Comparison of ENCODE assay signal across 1 cellular context in the genomic region with DNA sequence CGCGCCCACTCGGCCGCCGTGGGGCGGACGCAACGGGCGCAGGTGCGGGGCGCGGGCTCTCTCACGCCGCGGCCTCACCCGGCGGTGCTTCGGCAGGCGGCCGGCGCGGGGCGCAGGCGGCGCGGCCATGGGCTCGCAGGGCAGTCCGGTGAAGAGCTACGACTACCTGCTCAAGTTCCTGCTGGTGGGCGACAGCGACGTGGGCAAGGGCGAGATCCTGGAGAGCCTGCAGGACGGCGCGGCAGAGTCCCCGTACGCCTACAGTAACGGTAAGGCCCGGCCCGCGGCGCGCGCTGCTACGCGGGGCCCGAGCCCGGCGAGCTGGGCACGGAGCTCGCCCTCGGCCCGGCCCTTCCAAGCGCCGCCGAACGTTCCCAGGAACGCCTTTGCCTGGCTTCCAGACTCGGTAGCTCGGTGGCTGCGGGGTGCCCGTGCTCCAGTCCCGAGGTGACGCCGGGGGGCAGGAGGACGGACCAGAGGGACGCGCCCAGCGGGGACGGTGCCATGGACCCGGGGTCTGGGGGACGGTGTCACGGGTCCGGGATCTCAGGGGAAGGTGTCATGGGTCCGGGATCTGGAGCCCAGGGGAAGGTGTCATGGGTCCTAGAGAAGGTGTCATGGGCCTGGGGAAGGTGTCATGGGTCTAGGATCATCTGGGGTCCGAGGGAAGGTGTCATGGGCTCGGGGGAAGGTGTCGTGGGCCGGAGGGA.
A peak's percentile ranks its signal among the peaks of the same experiment; 100 is the strongest.
TF ChIP-seq lines count a peak whose summit lies in the region.

No MANE protein-coding gene starts in this region.

TF ChIP-seq in HepG2, 621 proteins besides CTCF, POLR2A, EP300 and RAD21 (continued from another document):
- TF ChIP-seq, protein P1, sequence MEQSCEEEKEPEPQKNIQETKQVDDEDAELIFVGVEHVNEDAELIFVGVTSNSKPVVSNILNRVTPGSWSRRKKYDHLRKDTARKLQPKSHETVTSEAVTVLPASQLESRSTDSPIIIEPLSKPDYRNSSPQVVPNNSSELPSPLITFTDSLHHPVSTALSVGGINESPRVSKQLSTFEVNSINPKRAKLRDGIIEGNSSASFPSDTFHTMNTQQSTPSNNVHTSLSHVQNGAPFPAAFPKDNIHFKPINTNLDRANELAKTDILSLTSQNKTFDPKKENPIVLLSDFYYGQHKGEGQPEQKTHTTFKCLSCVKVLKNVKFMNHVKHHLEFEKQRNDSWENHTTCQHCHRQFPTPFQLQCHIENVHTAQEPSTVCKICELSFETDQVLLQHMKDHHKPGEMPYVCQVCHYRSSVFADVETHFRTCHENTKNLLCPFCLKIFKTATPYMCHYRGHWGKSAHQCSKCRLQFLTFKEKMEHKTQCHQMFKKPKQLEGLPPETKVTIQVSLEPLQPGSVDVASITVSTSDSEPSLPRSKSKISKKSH (CRISPR knock-in tag; IDR thresholded peaks at IDR 0.05; ENCODE audit: borderline replicate concordance) = 0 out of 2 replicates have a peak, but pooled peaks have one; percentile 21
- TF ChIP-seq ZNF20 (CRISPR knock-in tag; IDR thresholded peaks at IDR 0.05) (no peak), SMAD1 (CRISPR knock-in tag; IDR thresholded peaks at IDR 0.05; ENCODE audit: borderline replicate concordance, low read depth) (0 out of 2 replicates have a peak, but pooled peaks have one; percentile 44), ZFP1 (CRISPR knock-in tag; IDR thresholded peaks at IDR 0.05) (no peak), ATF1 (CRISPR knock-in tag; IDR thresholded peaks at IDR 0.05) (no peak)
- TF ChIP-seq, protein P2, sequence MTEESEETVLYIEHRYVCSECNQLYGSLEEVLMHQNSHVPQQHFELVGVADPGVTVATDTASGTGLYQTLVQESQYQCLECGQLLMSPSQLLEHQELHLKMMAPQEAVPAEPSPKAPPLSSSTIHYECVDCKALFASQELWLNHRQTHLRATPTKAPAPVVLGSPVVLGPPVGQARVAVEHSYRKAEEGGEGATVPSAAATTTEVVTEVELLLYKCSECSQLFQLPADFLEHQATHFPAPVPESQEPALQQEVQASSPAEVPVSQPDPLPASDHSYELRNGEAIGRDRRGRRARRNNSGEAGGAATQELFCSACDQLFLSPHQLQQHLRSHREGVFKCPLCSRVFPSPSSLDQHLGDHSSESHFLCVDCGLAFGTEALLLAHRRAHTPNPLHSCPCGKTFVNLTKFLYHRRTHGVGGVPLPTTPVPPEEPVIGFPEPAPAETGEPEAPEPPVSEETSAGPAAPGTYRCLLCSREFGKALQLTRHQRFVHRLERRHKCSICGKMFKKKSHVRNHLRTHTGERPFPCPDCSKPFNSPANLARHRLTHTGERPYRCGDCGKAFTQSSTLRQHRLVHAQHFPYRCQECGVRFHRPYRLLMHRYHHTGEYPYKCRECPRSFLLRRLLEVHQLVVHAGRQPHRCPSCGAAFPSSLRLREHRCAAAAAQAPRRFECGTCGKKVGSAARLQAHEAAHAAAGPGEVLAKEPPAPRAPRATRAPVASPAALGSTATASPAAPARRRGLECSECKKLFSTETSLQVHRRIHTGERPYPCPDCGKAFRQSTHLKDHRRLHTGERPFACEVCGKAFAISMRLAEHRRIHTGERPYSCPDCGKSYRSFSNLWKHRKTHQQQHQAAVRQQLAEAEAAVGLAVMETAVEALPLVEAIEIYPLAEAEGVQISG (CRISPR knock-in tag; IDR thresholded peaks at IDR 0.05) = peak; percentile 47
- TF ChIP-seq, protein P3, sequence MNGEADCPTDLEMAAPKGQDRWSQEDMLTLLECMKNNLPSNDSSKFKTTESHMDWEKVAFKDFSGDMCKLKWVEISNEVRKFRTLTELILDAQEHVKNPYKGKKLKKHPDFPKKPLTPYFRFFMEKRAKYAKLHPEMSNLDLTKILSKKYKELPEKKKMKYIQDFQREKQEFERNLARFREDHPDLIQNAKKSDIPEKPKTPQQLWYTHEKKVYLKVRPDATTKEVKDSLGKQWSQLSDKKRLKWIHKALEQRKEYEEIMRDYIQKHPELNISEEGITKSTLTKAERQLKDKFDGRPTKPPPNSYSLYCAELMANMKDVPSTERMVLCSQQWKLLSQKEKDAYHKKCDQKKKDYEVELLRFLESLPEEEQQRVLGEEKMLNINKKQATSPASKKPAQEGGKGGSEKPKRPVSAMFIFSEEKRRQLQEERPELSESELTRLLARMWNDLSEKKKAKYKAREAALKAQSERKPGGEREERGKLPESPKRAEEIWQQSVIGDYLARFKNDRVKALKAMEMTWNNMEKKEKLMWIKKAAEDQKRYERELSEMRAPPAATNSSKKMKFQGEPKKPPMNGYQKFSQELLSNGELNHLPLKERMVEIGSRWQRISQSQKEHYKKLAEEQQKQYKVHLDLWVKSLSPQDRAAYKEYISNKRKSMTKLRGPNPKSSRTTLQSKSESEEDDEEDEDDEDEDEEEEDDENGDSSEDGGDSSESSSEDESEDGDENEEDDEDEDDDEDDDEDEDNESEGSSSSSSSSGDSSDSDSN (CRISPR knock-in tag; IDR thresholded peaks at IDR 0.05) = peak; percentile 83; the same call in 1 of the 2 replicates
TF ChIP-seq in HepG2: peak in this region for 55.
